In the genomic region with DNA sequence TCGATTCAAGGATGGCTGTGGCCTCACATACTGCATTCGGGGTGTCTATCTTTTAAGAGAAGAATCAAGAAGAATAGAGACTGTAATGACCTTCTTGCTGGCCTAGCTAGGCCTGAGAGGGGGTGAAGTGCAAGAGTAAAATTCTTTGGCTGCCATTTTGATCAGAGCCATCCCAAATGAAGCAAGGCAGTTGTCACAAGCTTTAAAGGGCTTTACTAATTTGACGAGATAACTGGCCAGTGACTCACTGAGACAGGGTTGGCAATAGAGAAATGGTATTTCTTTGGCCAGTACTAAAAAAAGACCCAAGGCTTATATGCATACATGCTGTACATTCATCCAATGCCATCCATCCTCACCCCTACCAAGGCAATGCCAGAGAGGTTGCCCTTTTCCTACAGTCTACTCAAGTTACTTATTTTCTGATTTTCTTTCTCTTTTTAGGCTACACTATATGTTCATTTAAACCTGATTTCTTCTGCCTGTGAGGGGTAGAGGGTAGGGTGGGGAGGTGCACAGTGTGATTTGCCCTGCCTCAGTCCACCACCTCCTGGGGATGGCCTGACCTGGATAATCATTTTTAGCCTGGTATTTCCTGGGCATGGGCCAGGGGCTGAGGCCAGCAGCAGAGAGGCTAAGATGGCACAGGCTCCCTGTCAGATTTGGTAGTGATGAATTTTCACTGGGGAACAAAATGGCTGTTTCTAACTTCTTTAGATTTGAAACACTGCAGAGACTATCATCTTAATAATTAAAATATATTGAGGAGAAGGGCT, we compare ENCODE assay signal across 25 cellular contexts. TPM values are rescaled to one million over a fixed set of nuclear protein-coding genes. Genes with fewer than 3 reads are reported as not detected.
DNase-seq lines count a peak whose midpoint lies in the region; ATAC-seq, FAIRE-seq and TF ChIP-seq lines count a peak whose summit lies in the region.
"Had no signal": no experiment of that assay in that cellular context is flagged by ENCODE, and none has a peak within 500 bp of the region (broad histone marks: within the 10 kb centered on the region; RNA-seq: fewer than 3 reads in every experiment).

No MANE protein-coding gene starts in this region.

- no peak overlapping the region for H3K9ac ChIP-seq in H1 (replicated peaks in 1 of 4; ENCODE audit: extremely low read depth in 1 of 4, low read depth in 3 of 4, low read length in 3 of 4)
- no peak overlapping the region for H3K9ac ChIP-seq in keratinocyte (ENCODE audit: control insufficient read depth, extremely low read depth, insufficient read depth, low read length)
- H3K9ac ChIP-seq: BLaER1 had no signal

- no peak overlapping the region for H3K56ac ChIP-seq in H1 (replicated peaks; ENCODE audit: insufficient read length, low read depth, low read length)

- no peak for TF ChIP-seq EP300 in H1 (IDR thresholded peaks at IDR 0.05; ENCODE audit: borderline replicate concordance in 1 of 2, low read depth in 2 of 2, low read length in 2 of 2)

- H3K27ac ChIP-seq in H1 (ENCODE audit: low read depth, low read length) (no peak overlapping the region), keratinocyte (ENCODE audit: control insufficient read depth, insufficient read depth, low read length) (peak overlapping the region; percentile 17)
- H3K27ac ChIP-seq: BLaER1, esophagus muscularis mucosa, neutrophil, thoracic aorta, WERI-Rb-1 had no signal

- no peaks in the 10 kb centered on the region for H4K20me1 ChIP-seq in H1 (replicated peaks in 1 of 2; ENCODE audit: control insufficient read depth in 1 of 2, insufficient read depth in 2 of 2, low read length in 2 of 2)
- H4K20me1 ChIP-seq in keratinocyte (ENCODE audit: control insufficient read depth, extremely low read depth, insufficient read depth, low read length): no peaks in the 10 kb centered on the region

- H3K23me2 ChIP-seq in H1 (ENCODE audit: low read depth, low read length): no peaks in the 10 kb centered on the region

- no peak for TF ChIP-seq CTCF in H1 (IDR thresholded peaks at IDR 0.05; ENCODE audit: control extremely low read depth in 1 of 3, insufficient read depth in 1 of 3, low read depth in 1 of 3, low read length in 3 of 3)
- TF ChIP-seq CTCF in keratinocyte (optimal IDR thresholded peaks at IDR 0.05 in 1 of 3, IDR thresholded peaks at IDR 0.05 in 1 of 3, conservative IDR thresholded peaks at IDR 0.05 in 1 of 3; ENCODE audit: extremely low read depth in 1 of 3, insufficient read depth in 2 of 3, low read length in 3 of 3): no peak

- POLR2A ChIA-PET in H1 (lab: Charles Lee; ENCODE audit: partially characterized antibody): no interaction called here

- no peaks in the 10 kb centered on the region for H3K36me3 ChIP-seq in H1 (ENCODE audit: control insufficient read depth in 2 of 4, insufficient read depth in 4 of 4, low read length in 3 of 4)
- no peaks in the 10 kb centered on the region for H3K36me3 ChIP-seq in keratinocyte (ENCODE audit: control insufficient read depth in 2 of 2, extremely low read depth in 1 of 2, insufficient read depth in 2 of 2, low read length in 2 of 2)
- H3K36me3 ChIP-seq: BLaER1, neutrophil, thoracic aorta, WERI-Rb-1 had no signal

- H3K23ac ChIP-seq in H1 (ENCODE audit: insufficient read length): no peak overlapping the region

- H3K4me2 ChIP-seq in H1 (ENCODE audit: insufficient read depth in 1 of 2, low read depth in 2 of 2, low read length in 2 of 2): no peak overlapping the region
- no peak overlapping the region for H3K4me2 ChIP-seq in keratinocyte (ENCODE audit: control insufficient read depth, extremely low read depth, insufficient read depth, low read depth, low read length)
- H3K4me2 ChIP-seq: BLaER1 had no signal

- H2AFZ ChIP-seq in H1 (ENCODE audit: low read length): no peak overlapping the region
- no peak overlapping the region for H2AFZ ChIP-seq in keratinocyte (ENCODE audit: control insufficient read depth, low read length)

- H2BK20ac ChIP-seq in H1 (ENCODE audit: low read length): no peak overlapping the region

- H3K4me1 ChIP-seq in H1 (replicated peaks in 1 of 4; ENCODE audit: control insufficient read depth in 3 of 4, insufficient read depth in 4 of 4, low read length in 3 of 4): peaks cover 0 to 3% (median 0%) of the 10 kb centered on the region in 4 experiments; a peak in 1 of 7 replicates
- H3K4me1 ChIP-seq in keratinocyte (ENCODE audit: control insufficient read depth, extremely low read depth, insufficient read depth, low read length): peaks cover 23% of the 10 kb centered on the region
- H3K4me1 ChIP-seq: BLaER1 had no signal

- no peak overlapping the region for H2AK5ac ChIP-seq in H1 (ENCODE audit: low read depth, low read length)

- in situ Hi-C loops in G401 (cut with HindIII; ENCODE audit: low sequenced_read_pairs): no loop called here

- H3K14ac ChIP-seq in H1 (ENCODE audit: insufficient read length): no peak overlapping the region

- no peak overlapping the region for H2BK12ac ChIP-seq in H1 (ENCODE audit: low read depth, low read length)

- TF ChIP-seq POLR2A in H1 (IDR thresholded peaks at IDR 0.05; ENCODE audit: control extremely low read depth in 1 of 2, low read depth in 2 of 2, low read length in 2 of 2): no peak

- no peak overlapping the region for H4K8ac ChIP-seq in H1 (ENCODE audit: extremely low read depth, insufficient read depth, low read length)

- H3K9me1 ChIP-seq in keratinocyte (ENCODE audit: control insufficient read depth, extremely low read depth, insufficient read depth, low read length): no peaks in the 10 kb centered on the region

- no peak for ATAC-seq in HG03442 (IDR thresholded peaks at IDR 0.05; ENCODE audit: unreplicated experiment)
- ATAC-seq: activated CD8-positive, alpha-beta memory T cell treated with anti-CD3 and anti-CD28 coated beads, Interleukin-2, amount 10 ng/mL, durations not matched to agents 7 days and 5 days; SK-N-SH treated with all-trans-retinoic acid at 6 μM for 48 hours had no signal

- peak; percentile 70 for DNase-seq in G401 (ENCODE audit: low spot score)
- DNase-seq in RPMI7951 (ENCODE audit: low read depth): peak; percentile 8
- DNase-seq in H1 (ENCODE audit: low read depth in 1 of 2, low spot score in 2 of 2): no peak
- DNase-seq in keratinocyte (ENCODE audit: low read depth, low spot score): no peak
- no peak for DNase-seq in activated CD8-positive, alpha-beta memory T cell treated with anti-CD3 and anti-CD28 coated beads, Interleukin-2, amount 50 U/mL, for 48 hours
- DNase-seq in activated CD4-positive, CD25-positive, alpha-beta regulatory T cell (lab: John Stamatoyannopoulos, UW): no peak
- DNase-seq in stimulated activated CD4-positive, alpha-beta T cell treated with anti-CD3 and anti-CD28 coated beads, Interleukin-1b, Interleukin-23, amount 100 ng/mL, for 48 hours: no peak
- DNase-seq: ACHN; activated CD4-positive, alpha-beta T cell treated with anti-CD3 and anti-CD28 coated beads, Interleukin-2, amount 50 U/mL, for 1 hour; activated CD8-positive, alpha-beta memory T cell treated with anti-CD3 and anti-CD28 coated beads, Interleukin-2, amount 10 ng/mL, durations not matched to agents 7 days and 5 days; activated naive CD8-positive, alpha-beta T cell treated with anti-CD3 and anti-CD28 coated beads, Interleukin-2, amount 10 ng/mL, durations not matched to agents 7 days and 5 days; effector CD4-positive, alpha-beta T cell; H7; NCI-H2029 treated with DMSO at 0.1 percent for 48 hours; NCI-H345; NCI-H748 treated with DMSO at 0.1 percent for 48 hours; stimulated activated CD4-positive, alpha-beta T cell treated with anti-CD3 and anti-CD28 coated beads, Interleukin-4, amount 100 ng/mL, for 4 hours; stimulated activated naive CD4-positive, alpha-beta T cell; WERI-Rb-1 had no signal

- H3K79me1 ChIP-seq in H1 (ENCODE audit: low read depth, low read length): no peaks in the 10 kb centered on the region

- no peak overlapping the region for H4K91ac ChIP-seq in H1 (replicated peaks; ENCODE audit: insufficient read length, low read length)

- H3K27me3 ChIP-seq in H1 (replicated peaks in 1 of 4; ENCODE audit: control insufficient read depth in 3 of 4, extremely low read depth in 1 of 4, insufficient read depth in 3 of 4, low read length in 3 of 4) (no peaks in the 10 kb centered on the region), keratinocyte (ENCODE audit: control insufficient read depth, extremely low read depth, insufficient read depth, low read length) (no peaks in the 10 kb centered on the region)
- H3K27me3 ChIP-seq: neutrophil had no signal

- no peak overlapping the region for H2BK15ac ChIP-seq in H1 (ENCODE audit: low read length)

- no peak for FAIRE-seq in H1 (lab: Jason Lieb, UNC)
- no peak for FAIRE-seq in keratinocyte (lab: Jason Lieb, UNC)

- H3K79me2 ChIP-seq in H1 (ENCODE audit: control insufficient read depth in 1 of 2, insufficient read depth in 2 of 2, low read length in 2 of 2) (no peaks in the 10 kb centered on the region), keratinocyte (ENCODE audit: control insufficient read depth, insufficient read depth, low read length) (no peaks in the 10 kb centered on the region)

- TF ChIP-seq RAD21 in H1 (IDR thresholded peaks at IDR 0.05 in 1 of 2, conservative IDR thresholded peaks at IDR 0.05 in 1 of 2; ENCODE audit: low read depth in 2 of 2, low read length in 2 of 2): no peak

- no peak overlapping the region for H4K5ac ChIP-seq in H1 (ENCODE audit: insufficient read length, low read depth, low read length)

- CTCF ChIA-PET in H1 (lab: Charles Lee; ENCODE audit: partially characterized antibody): interaction anchor here (1.9 to 2.2 kb wide), 2 partner anchors 10 to 15 kb away, joined by 6 to 7 read pairs; no protein-coding TSS in a partner anchor

- H3K4me3 ChIP-seq in H1 (ENCODE audit: extremely low read depth in 1 of 4, insufficient read depth in 2 of 4, low read depth in 3 of 4, low read length in 4 of 4): no peak overlapping the region
- no peak overlapping the region for H3K4me3 ChIP-seq in keratinocyte (ENCODE audit: control insufficient read depth in 2 of 3, extremely low read depth in 1 of 3, insufficient read depth in 2 of 3, low read depth in 1 of 3, low read length in 3 of 3)
- H3K4me3 ChIP-seq: BLaER1, esophagus muscularis mucosa, thoracic aorta had no signal

- 78% methylated on average over 1 of the region's 3 CpGs; no CpG with 5 or more reads in 1 of the 2 experiments for whole genome bisulfite sequencing in H1 (ENCODE audit: extremely low coverage in 1 of 2, insufficient coverage in 1 of 2, insufficient read length in 1 of 2, insufficient replicate concordance in 2 of 2, low coverage in 1 of 2, low lambda C conversion rate in 2 of 2, missing lambda C conversion rate in 1 of 2), 2 experiments

- H3K9me3 ChIP-seq in H1 (ENCODE audit: insufficient read depth in 2 of 2, low read depth in 1 of 2, low read length in 1 of 2) (no peaks in the 10 kb centered on the region), keratinocyte (ENCODE audit: control insufficient read depth, low read depth, low read length) (no peaks in the 10 kb centered on the region)
- H3K9me3 ChIP-seq: BLaER1, esophagus muscularis mucosa, neutrophil, thoracic aorta had no signal

- H2BK5ac ChIP-seq in H1 (ENCODE audit: low read depth, low read length): no peak overlapping the region; the same call in 1 of the 2 replicates

- no peak overlapping the region for H3K4ac ChIP-seq in H1 (replicated peaks; ENCODE audit: insufficient read length, low read depth, low read length)

- H3K18ac ChIP-seq in H1 (ENCODE audit: extremely low read depth, low read length): no peak overlapping the region

- peak overlapping the region; percentile 54 for H2BK120ac ChIP-seq in H1 (replicated peaks; ENCODE audit: low read depth, low read length)

- dilution Hi-C loops in keratinocyte (cut with MboI; ENCODE audit: extremely low pct_ligation_motif_present, low sequenced_read_pairs): no loop called here

RNA-seq across cellular contexts. Expression of a gene that starts 32.2 kb away (rescaled TPM):
- total RNA-seq in G401 (2014; rRNA removed; shearing (Covaris generic)): 7.3 and 12.7 TPM in 2 replicates
- total RNA-seq in RPMI7951 (2014; rRNA removed; shearing (Covaris generic)): 11.7 and 14.9 TPM in 2 replicates
- total RNA-seq in H1 (2021; fragmentation: NEBNext Ultra II Directional; extraction: Animal tissue kit (Norgen Biotek cat#: 25700)): 2.0 and 2.2 TPM in 2 replicates
- polyA plus RNA-seq in H1 (2011; rRNA removed) (1.1 and 1.2 TPM in 2 replicates), keratinocyte (14.5 to 19.3 TPM (median 16.5 TPM) in 3 replicates)
- 1.3 TPM for polyA plus RNA-seq in H1 (2011; cell fraction: cytosol; rRNA removed)
- polyA plus RNA-seq in H1 (2011; cell fraction: nucleus; rRNA removed): 0.63 TPM
- 1.5 to 2.4 TPM (median 1.7 TPM) in 4 replicates for polyA plus RNA-seq in H1 (2012, experiment 1 of 2)
- 0.34 TPM for polyA plus RNA-seq in H1 (2012, experiment 2 of 2)
- polyA plus RNA-seq in H1 (2013, experiment 1 of 2): 2.6 TPM
- 2.9 TPM for polyA plus RNA-seq in H1 (2013, experiment 2 of 2)
- 2.0 and 2.8 TPM in 2 replicates for polyA minus RNA-seq in H1 (2011; rRNA and poly(A)+ RNA removed)
- not detected for polyA minus RNA-seq in H1 (2011; cell fraction: cytosol; rRNA and poly(A)+ RNA removed)
- polyA minus RNA-seq in H1 (2011; cell fraction: nucleus; rRNA and poly(A)+ RNA removed): 1.2 TPM
- polyA plus RNA-seq in keratinocyte (2011; ENCODE audit: low read depth): 6.6 TPM
- 14.3 and 27.2 TPM in 2 replicates for polyA plus RNA-seq in keratinocyte (2011; cell fraction: cytosol; rRNA removed)
- 18.9 and 19.9 TPM in 2 replicates for polyA plus RNA-seq in keratinocyte (2011; cell fraction: nucleus; rRNA removed)
- polyA plus RNA-seq in keratinocyte (2012; ENCODE audit: low replicate concordance): 9.9 and 12.3 TPM in 2 replicates
- polyA minus RNA-seq in keratinocyte: 6.6 to 14.4 TPM (median 10.0 TPM) in 3 replicates
- 5.4 TPM for polyA minus RNA-seq in keratinocyte (2011; cell fraction: cytosol; rRNA and poly(A)+ RNA removed)
- 7.2 and 11.5 TPM in 2 replicates for polyA minus RNA-seq in keratinocyte (2011; cell fraction: nucleus; rRNA and poly(A)+ RNA removed)

RNA-seq across cellular contexts. Expression of a gene that starts 32.4 kb away (rescaled TPM):
- 71.7 and 79.4 TPM in 2 replicates for total RNA-seq in G401 (2014; rRNA removed; shearing (Covaris generic))
- 119 TPM in 2 replicates for total RNA-seq in RPMI7951 (2014; rRNA removed; shearing (Covaris generic))
- 46.6 and 49.9 TPM in 2 replicates for total RNA-seq in H1 (2021; fragmentation: NEBNext Ultra II Directional; extraction: Animal tissue kit (Norgen Biotek cat#: 25700))
- polyA plus RNA-seq in H1 (2011; rRNA removed) (37.5 and 79.9 TPM in 2 replicates), keratinocyte (65.3 to 89.3 TPM (median 70.2 TPM) in 3 replicates)
- 71.3 TPM for polyA plus RNA-seq in H1 (2011; cell fraction: cytosol; rRNA removed)
- polyA plus RNA-seq in H1 (2011; cell fraction: nucleus; rRNA removed): 11.0 TPM
- 51.9 to 59.4 TPM (median 53.8 TPM) in 4 replicates for polyA plus RNA-seq in H1 (2012, experiment 1 of 2)
- polyA plus RNA-seq in H1 (2012, experiment 2 of 2): 8.3 TPM
- 30.3 TPM for polyA plus RNA-seq in H1 (2013, experiment 1 of 2)
- 30.1 TPM for polyA plus RNA-seq in H1 (2013, experiment 2 of 2)
- polyA minus RNA-seq in H1 (2011; rRNA and poly(A)+ RNA removed): 24.7 and 25.1 TPM in 2 replicates
- polyA minus RNA-seq in H1 (2011; cell fraction: cytosol; rRNA and poly(A)+ RNA removed): 14.6 TPM
- polyA minus RNA-seq in H1 (2011; cell fraction: nucleus; rRNA and poly(A)+ RNA removed): 10.7 TPM
- 35.5 TPM for polyA plus RNA-seq in keratinocyte (2011; ENCODE audit: low read depth)
- 67.9 and 113 TPM in 2 replicates for polyA plus RNA-seq in keratinocyte (2011; cell fraction: cytosol; rRNA removed)
- 44.0 and 54.7 TPM in 2 replicates for polyA plus RNA-seq in keratinocyte (2011; cell fraction: nucleus; rRNA removed)
- 44.6 and 50.6 TPM in 2 replicates for polyA plus RNA-seq in keratinocyte (2012; ENCODE audit: low replicate concordance)
- 9.6 to 37.8 TPM (median 21.8 TPM) in 3 replicates for polyA minus RNA-seq in keratinocyte
- polyA minus RNA-seq in keratinocyte (2011; cell fraction: cytosol; rRNA and poly(A)+ RNA removed): 22.4 TPM
- polyA minus RNA-seq in keratinocyte (2011; cell fraction: nucleus; rRNA and poly(A)+ RNA removed): 6.1 and 15.6 TPM in 2 replicates

Comparison
In these comparisons a context has a peak if more than half of its experiments do, and no peak if none do; other contexts are left out.
1. DNase-seq: peak in G401 (single experiment) and RPMI7951 (single experiment); none in H1 (0 of 2), keratinocyte (single experiment), activated CD8-positive, alpha-beta memory T cell treated with anti-CD3 and anti-CD28 coated beads, Interleukin-2, amount 50 U/mL, for 48 hours (single experiment), activated CD4-positive, CD25-positive, alpha-beta regulatory T cell (0 of 4) and stimulated activated CD4-positive, alpha-beta T cell treated with anti-CD3 and anti-CD28 coated beads, Interleukin-1b, Interleukin-23, amount 100 ng/mL, for 48 hours (single experiment).